Comparison of ENCODE assay signal across 1 cellular context in the genomic region with DNA sequence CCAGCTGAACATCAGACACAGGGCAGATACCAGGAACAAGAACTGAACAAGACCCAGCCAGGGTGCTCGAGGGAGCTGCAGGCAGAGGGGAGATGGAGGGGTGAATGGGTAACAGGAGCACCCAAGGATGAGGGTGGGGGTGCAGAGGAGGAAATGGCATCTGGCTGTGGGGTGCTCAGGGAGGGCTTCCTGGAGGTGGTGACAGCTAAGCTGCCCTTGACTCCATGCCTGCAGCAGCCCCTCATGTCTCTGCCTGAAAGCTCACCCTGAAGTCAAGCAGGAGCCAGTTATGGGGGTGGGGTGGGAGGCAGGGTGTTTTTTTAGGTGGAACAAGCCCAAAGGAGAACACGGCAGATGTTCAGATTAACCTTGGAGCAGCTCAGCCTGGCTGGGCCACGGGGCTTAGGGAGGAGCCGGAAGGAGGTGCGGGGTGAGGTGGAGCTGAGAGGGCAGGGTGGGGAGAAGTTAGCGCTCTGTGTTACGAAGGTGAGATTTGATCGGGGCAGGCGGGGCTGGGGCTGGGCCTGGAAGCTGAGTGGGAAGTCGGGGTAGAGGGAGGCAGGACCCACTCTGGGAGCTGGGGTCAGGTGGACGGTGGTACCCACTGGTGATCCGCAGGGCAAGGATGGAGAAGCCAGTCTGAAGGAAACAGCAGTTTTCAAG.
TF ChIP-seq lines count a peak whose summit lies in the region.

No MANE protein-coding gene starts in this region.

TF ChIP-seq in HEK293, 187 proteins besides CTCF, POLR2A, EP300 and RAD21 (continued from another document):
- no peak for TF ChIP-seq ZNF148 (tag by site-specific recombination; IDR thresholded peaks at IDR 0.05; ENCODE audit: borderline replicate concordance)
- no peak for TF ChIP-seq ZNF830 (tag by site-specific recombination; IDR thresholded peaks at IDR 0.05; ENCODE audit: low read depth)
- peak; percentile 63 for TF ChIP-seq KLF1 (tag by site-specific recombination; IDR thresholded peaks at IDR 0.05)
- TF ChIP-seq SCRT2 (tag by site-specific recombination; IDR thresholded peaks at IDR 0.05): no peak
- TF ChIP-seq ZNF214 (tag by site-specific recombination; IDR thresholded peaks at IDR 0.05; ENCODE audit: borderline replicate concordance): no peak
- no peak for TF ChIP-seq ZNF426 (tag by site-specific recombination; IDR thresholded peaks at IDR 0.05)
